ENCODE assay signal across 21 cellular contexts in genomic region chr6:28646650-28647049, GRCh38.
DNase-seq lines count a peak whose midpoint lies in the region; ATAC-seq and TF ChIP-seq lines count a peak whose summit lies in the region.
"Had no signal": no experiment of that assay in that cellular context is flagged by ENCODE, and none has a peak within 500 bp of the region (broad histone marks: within the 10 kb centered on the region; RNA-seq: fewer than 3 reads in every experiment).

No MANE protein-coding gene starts in this region.

- no peak overlapping the region for H3K4me3 Mint-ChIP-seq in glutamatergic neuron (ENCODE audit: unreplicated experiment)
- H3K4me3 Mint-ChIP-seq: CD4-positive, alpha-beta memory T cell; CD4-positive, CD25-positive, alpha-beta regulatory T cell; CD8-positive, alpha-beta memory T cell had no signal

- no peak for TF ChIP-seq POLR2A in transverse colon (IDR thresholded peaks at IDR 0.05)

- TF ChIP-seq CTCF in cardiac muscle cell (IDR thresholded peaks at IDR 0.05; ENCODE audit: low read depth, low read length) = no peak
- TF ChIP-seq CTCF in HEK293 (tag by site-specific recombination; IDR thresholded peaks at IDR 0.05) = no peak
- TF ChIP-seq CTCF in glutamatergic neuron (IDR thresholded peaks at IDR 0.05; ENCODE audit: partially characterized antibody, unreplicated experiment) = no peak
- TF ChIP-seq CTCF in transverse colon (IDR thresholded peaks at IDR 0.05) = no peak

- no peaks in the 10 kb centered on the region for H3K36me3 Mint-ChIP-seq in glutamatergic neuron (ENCODE audit: unreplicated experiment)
- H3K36me3 Mint-ChIP-seq: CD14-positive monocyte; CD4-positive, alpha-beta memory T cell; CD4-positive, CD25-positive, alpha-beta regulatory T cell; CD8-positive, alpha-beta memory T cell had no signal

- 50 to 75% methylated on average over 1 of the region's 1 CpG for WGBS in transverse colon (ENCODE audit: low coverage in 1 of 2), 2 donors

- no peak for ATAC-seq in left cardiac atrium

- H3K36me3 ChIP-seq in cardiac muscle cell (no peaks in the 10 kb centered on the region), HEK293 (ENCODE audit: control insufficient read depth in 2 of 2, insufficient read depth in 1 of 2, low read length in 2 of 2) (no peaks in the 10 kb centered on the region), transverse colon (no peaks in the 10 kb centered on the region)
- H3K36me3 ChIP-seq: BE2C, BLaER1 had no signal

- H3K27me3 Mint-ChIP-seq in glutamatergic neuron (ENCODE audit: unreplicated experiment) = peaks cover 11% of the 10 kb centered on the region

- POLR2A ChIA-PET in HEK293 (lab: Yijun Ruan, JAX) = interaction anchor here (1.4 to 2.7 kb wide), 2 partner anchors 12 to 60 kb away, joined by 7 to 12 read pairs; a partner anchor contains a TSS

- in situ Hi-C loops in transverse colon (cut with MboI; ENCODE audit: low pct_ligation_motif_present in 1 of 4, low pct_unique_long_range_greater_than_20kb in 1 of 4, low sequenced_read_pairs in 3 of 4) = no loop called here

- CTCF ChIA-PET in HEK293 (lab: Yijun Ruan, JAX) = interaction anchor here (0.6 to 2.2 kb wide), 4 partner anchors 10 to 212 kb away, joined by 3 to 13 read pairs (median 4); no protein-coding TSS in a partner anchor

- peaks cover 12% of the 10 kb centered on the region for H3K4me1 ChIP-seq in cardiac muscle cell (ENCODE audit: low read depth)
- H3K4me1 ChIP-seq in HEK293 (ENCODE audit: control insufficient read depth, insufficient read depth, low read length) = peaks cover 21% of the 10 kb centered on the region
- peaks cover 0 to 10% (median 4%) of the 10 kb centered on the region in 4 donors for H3K4me1 ChIP-seq in transverse colon
- H3K4me1 ChIP-seq: BE2C had no signal

- peak overlapping the region; percentile 2 for H3K27ac Mint-ChIP-seq in glutamatergic neuron (ENCODE audit: unreplicated experiment)
- H3K27ac Mint-ChIP-seq: CD14-positive monocyte; CD4-positive, alpha-beta memory T cell; CD4-positive, CD25-positive, alpha-beta regulatory T cell; CD8-positive, alpha-beta memory T cell had no signal

- peaks cover 21% of the 10 kb centered on the region for H3K4me1 Mint-ChIP-seq in glutamatergic neuron (ENCODE audit: low read depth, unreplicated experiment)

- peak overlapping the region; percentile 35 for H3K27ac ChIP-seq in cardiac muscle cell
- no peak overlapping the region for H3K27ac ChIP-seq in HEK293 (ENCODE audit: extremely low read depth, low read depth, low read length)
- no peak overlapping the region for H3K27ac ChIP-seq in transverse colon
- H3K27ac ChIP-seq: BLaER1 had no signal

- H3K9me3 ChIP-seq in cardiac muscle cell (ENCODE audit: low read depth) (no peaks in the 10 kb centered on the region), HEK293 (ENCODE audit: control insufficient read depth, insufficient read depth, low read depth, low read length) (no peaks in the 10 kb centered on the region), transverse colon (no peaks in the 10 kb centered on the region)
- H3K9me3 ChIP-seq: BE2C, BLaER1 had no signal

- no peak for TF ChIP-seq EP300 in transverse colon (IDR thresholded peaks at IDR 0.05; ENCODE audit: low read depth)

- H3K4me3 ChIP-seq in cardiac muscle cell (no peak overlapping the region), HEK293 (ENCODE audit: low read depth, low read length) (no peak overlapping the region), transverse colon (no peak overlapping the region)
- H3K4me3 ChIP-seq: BLaER1 had no signal

- H3K27me3 ChIP-seq in cardiac muscle cell = no peaks in the 10 kb centered on the region
- peaks cover 60% of the 10 kb centered on the region for H3K27me3 ChIP-seq in transverse colon
- H3K27me3 ChIP-seq: BE2C, BLaER1 had no signal

- DNase-seq in cardiac muscle cell (ENCODE audit: low read depth in 1 of 2, low spot score in 1 of 2) = no peak
- DNase-seq in left cardiac atrium = no peak
- no peak for DNase-seq in glutamatergic neuron
- no peak for DNase-seq in transverse colon
- DNase-seq in stimulated activated CD4-positive, alpha-beta T cell treated with anti-CD3 and anti-CD28 coated beads, Interleukin-2, amount 100 ng/mL, for 48 hours = no peak
- DNase-seq: 8988T; ACHN; BE2C; C1 segment of cervical spinal cord; CD4-positive, alpha-beta memory T cell; CD4-positive, CD25-positive, alpha-beta regulatory T cell; CD8-positive, alpha-beta memory T cell; COR-L47; DMS153; DMS53; DMS79; DND-41; GF-D8 had no signal

- intact Hi-C loops in left cardiac atrium (cut with DNase I) = no loop called here
- intact Hi-C loops in transverse colon (cut with DNase I; ENCODE audit: low total_unique reads) = no loop called here

- peaks cover 19% of the 10 kb centered on the region for H3K9me3 Mint-ChIP-seq in glutamatergic neuron (ENCODE audit: unreplicated experiment)
- H3K9me3 Mint-ChIP-seq: CD8-positive, alpha-beta memory T cell had no signal

TF ChIP-seq in HEK293, 187 proteins besides CTCF, POLR2A, EP300 and RAD21 (continues in another document):
- TF ChIP-seq ZNF701 (tag by site-specific recombination; IDR thresholded peaks at IDR 0.05) (no peak), HOXC10 (CRISPR knock-in tag; IDR thresholded peaks at IDR 0.05) (no peak), ZNF366 (tag by site-specific recombination; conservative IDR thresholded peaks at IDR 0.05) (peak; percentile 33), ZNF157 (tag by site-specific recombination; IDR thresholded peaks at IDR 0.05) (no peak), ZNF654 (tag by site-specific recombination; IDR thresholded peaks at IDR 0.05; ENCODE audit: low read depth) (no peak), KLF8 (tag by site-specific recombination; IDR thresholded peaks at IDR 0.05) (0 out of 2 replicates have a peak, but pooled peaks have one; percentile 43), ZXDB (tag by site-specific recombination; IDR thresholded peaks at IDR 0.05) (peak; percentile 74), ZNF555 (tag by site-specific recombination; conservative IDR thresholded peaks at IDR 0.05) (no peak), ZNF624 (tag by site-specific recombination; IDR thresholded peaks at IDR 0.05) (no peak), ZNF629 (tag by site-specific recombination; IDR thresholded peaks at IDR 0.05) (no peak), SP7 (tag by site-specific recombination; IDR thresholded peaks at IDR 0.05) (no peak), ZNF776 (tag by site-specific recombination; IDR thresholded peaks at IDR 0.05; ENCODE audit: borderline replicate concordance) (no peak), ZNF18 (tag by site-specific recombination; IDR thresholded peaks at IDR 0.05) (peak; percentile 60), ZNF660 (tag by site-specific recombination; IDR thresholded peaks at IDR 0.05) (no peak), ZBTB1 (tag by site-specific recombination; IDR thresholded peaks at IDR 0.05) (no peak), GFI1B (tag by site-specific recombination; IDR thresholded peaks at IDR 0.05) (0 out of 2 replicates have a peak, but pooled peaks have one; percentile 26)
- TF ChIP-seq, protein P1, sequence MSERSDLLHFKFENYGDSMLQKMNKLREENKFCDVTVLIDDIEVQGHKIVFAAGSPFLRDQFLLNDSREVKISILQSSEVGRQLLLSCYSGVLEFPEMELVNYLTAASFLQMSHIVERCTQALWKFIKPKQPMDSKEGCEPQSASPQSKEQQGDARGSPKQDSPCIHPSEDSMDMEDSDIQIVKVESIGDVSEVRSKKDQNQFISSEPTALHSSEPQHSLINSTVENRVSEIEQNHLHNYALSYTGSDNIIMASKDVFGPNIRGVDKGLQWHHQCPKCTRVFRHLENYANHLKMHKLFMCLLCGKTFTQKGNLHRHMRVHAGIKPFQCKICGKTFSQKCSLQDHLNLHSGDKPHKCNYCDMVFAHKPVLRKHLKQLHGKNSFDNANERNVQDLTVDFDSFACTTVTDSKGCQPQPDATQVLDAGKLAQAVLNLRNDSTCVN (tag by site-specific recombination; optimal IDR thresholded peaks at IDR 0.05) = no peak
- TF ChIP-seq, protein P2, sequence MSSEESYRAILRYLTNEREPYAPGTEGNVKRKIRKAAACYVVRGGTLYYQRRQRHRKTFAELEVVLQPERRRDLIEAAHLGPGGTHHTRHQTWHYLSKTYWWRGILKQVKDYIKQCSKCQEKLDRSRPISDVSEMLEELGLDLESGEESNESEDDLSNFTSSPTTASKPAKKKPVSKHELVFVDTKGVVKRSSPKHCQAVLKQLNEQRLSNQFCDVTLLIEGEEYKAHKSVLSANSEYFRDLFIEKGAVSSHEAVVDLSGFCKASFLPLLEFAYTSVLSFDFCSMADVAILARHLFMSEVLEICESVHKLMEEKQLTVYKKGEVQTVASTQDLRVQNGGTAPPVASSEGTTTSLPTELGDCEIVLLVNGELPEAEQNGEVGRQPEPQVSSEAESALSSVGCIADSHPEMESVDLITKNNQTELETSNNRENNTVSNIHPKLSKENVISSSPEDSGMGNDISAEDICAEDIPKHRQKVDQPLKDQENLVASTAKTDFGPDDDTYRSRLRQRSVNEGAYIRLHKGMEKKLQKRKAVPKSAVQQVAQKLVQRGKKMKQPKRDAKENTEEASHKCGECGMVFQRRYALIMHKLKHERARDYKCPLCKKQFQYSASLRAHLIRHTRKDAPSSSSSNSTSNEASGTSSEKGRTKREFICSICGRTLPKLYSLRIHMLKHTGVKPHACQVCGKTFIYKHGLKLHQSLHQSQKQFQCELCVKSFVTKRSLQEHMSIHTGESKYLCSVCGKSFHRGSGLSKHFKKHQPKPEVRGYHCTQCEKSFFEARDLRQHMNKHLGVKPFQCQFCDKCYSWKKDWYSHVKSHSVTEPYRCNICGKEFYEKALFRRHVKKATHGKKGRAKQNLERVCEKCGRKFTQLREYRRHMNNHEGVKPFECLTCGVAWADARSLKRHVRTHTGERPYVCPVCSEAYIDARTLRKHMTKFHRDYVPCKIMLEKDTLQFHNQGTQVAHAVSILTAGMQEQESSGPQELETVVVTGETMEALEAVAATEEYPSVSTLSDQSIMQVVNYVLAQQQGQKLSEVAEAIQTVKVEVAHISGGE (tag by site-specific recombination; conservative IDR thresholded peaks at IDR 0.05; ENCODE audit: low read depth) = no peak
